Comparison of ENCODE assay signal across 8 cellular contexts in the genomic region with DNA sequence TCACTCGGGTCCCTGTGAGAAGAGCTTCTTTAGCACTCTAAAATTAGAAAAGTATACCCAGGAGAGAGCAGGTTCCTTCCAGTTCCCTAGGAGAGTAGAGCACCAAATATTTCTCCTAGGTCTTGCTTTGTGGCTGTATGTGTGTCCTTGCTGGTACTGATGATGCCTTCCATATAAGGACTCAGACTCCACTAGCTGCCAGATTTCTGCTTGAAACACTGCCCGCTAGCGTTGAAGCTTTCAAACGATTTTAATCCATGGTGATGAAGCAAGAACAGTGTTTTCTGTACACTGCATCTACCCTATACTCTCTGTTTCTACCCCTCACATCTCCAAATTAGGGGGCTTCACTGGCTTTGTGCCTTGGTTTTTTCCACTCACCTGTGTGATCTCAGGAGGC. TPM values are rescaled to one million over a fixed set of nuclear protein-coding genes. Genes with fewer than 3 reads are reported as not detected.
DNase-seq lines count a peak whose midpoint lies in the region; ATAC-seq and TF ChIP-seq lines count a peak whose summit lies in the region.

No MANE protein-coding gene starts in this region.

- ATAC-seq in aorta (ENCODE audit: low FRiP score) (peak; percentile 51), GM18867 (IDR thresholded peaks at IDR 0.05; ENCODE audit: unreplicated experiment) (no peak), GM21423 (IDR thresholded peaks at IDR 0.05; ENCODE audit: unreplicated experiment) (no peak)

- H3K4me3 ChIP-seq in right atrium auricular region (peak overlapping the region in 1 of 2 donors; percentile 12), aorta (ENCODE audit: low read length in 2 of 2) (peak overlapping the region in 1 of 2 donors; percentile 64)

- H3K4me1 ChIP-seq in right atrium auricular region, result peaks cover 0 to 30% of the 10 kb centered on the region in 2 donors
- H3K4me1 ChIP-seq in aorta (ENCODE audit: control insufficient read depth in 1 of 2, insufficient read depth in 2 of 2, low read length in 2 of 2), result peaks cover 0 to 5% of the 10 kb centered on the region in 2 donors

- intact Hi-C loops in aorta (cut with DNase I), result loop anchor here in 1 of 2 donors (5.0 to 10.0 kb wide), 4 partner anchors 183 to 697 kb away; partner anchors contain the start of gene NIPSNAP3A

- DNase-seq in DMS 273 (lab: John Stamatoyannopoulos, UW; ENCODE audit: unreplicated experiment) (peak; percentile 7), DMS 273 treated with DMSO at 0.1 percent for 48 hours (lab: John Stamatoyannopoulos, UW) (no peak), Kasumi-1 (lab: John Stamatoyannopoulos, UW) (peak; percentile 58 to 62), UCSD-AML1 (lab: John Stamatoyannopoulos, UW; ENCODE audit: unreplicated experiment) (peak; percentile 9), right atrium auricular region (ENCODE audit: low spot score) (peak; percentile 61), aorta (peak in 1 of 2 donors; percentile 53)

- H3K9me3 ChIP-seq in right atrium auricular region (no peaks in the 10 kb centered on the region), aorta (ENCODE audit: control insufficient read depth, low read length) (no peaks in the 10 kb centered on the region)

- TF ChIP-seq CTCF in right atrium auricular region (IDR thresholded peaks at IDR 0.05), result peak; percentile 24 to 54

- H3K27ac ChIP-seq in right atrium auricular region, result peak overlapping the region; percentile 12 to 93
- H3K27ac ChIP-seq in aorta (ENCODE audit: low read depth in 1 of 2, low read length in 2 of 2), result peak overlapping the region; percentile 70 to 71

- WGBS in aorta, 2 donors, result 2% methylated on average over 4 of the region's 4 CpGs

- H3K27me3 ChIP-seq in right atrium auricular region (no peaks in the 10 kb centered on the region), aorta (ENCODE audit: control insufficient read depth in 1 of 2, insufficient read depth in 2 of 2, low read length in 1 of 2) (no peaks in the 10 kb centered on the region)

- H3K36me3 ChIP-seq in right atrium auricular region (no peaks in the 10 kb centered on the region), aorta (ENCODE audit: control insufficient read depth in 1 of 2, insufficient read depth in 2 of 2, low read length in 1 of 2) (no peaks in the 10 kb centered on the region)

RNA-seq across cellular contexts. Expression of gene SMC2, which starts 2.4 kb away (rescaled TPM):
- total RNA-seq in right atrium auricular region (10 to 100 TPM in 1 of 2 donors, 1 to 10 TPM in 1; 6.2 to 14.5 TPM), aorta (1 to 10 TPM; 6.3 to 8.8 TPM)
- polyA plus RNA-seq in aorta, result 1 to 10 TPM; 2.6 TPM
